In genomic region chr2:197274937-197275336, GRCh38 we compare ENCODE assay signal across 12 cellular contexts.
"Had no signal": no experiment of that assay in that cellular context is flagged by ENCODE, and none has a peak within 500 bp of the region (broad histone marks: within the 10 kb centered on the region; RNA-seq: fewer than 3 reads in every experiment).

No MANE protein-coding gene starts in this region.

- H3K9me3 Mint-ChIP-seq: activated CD4-positive, alpha-beta T cell treated with anti-CD3 and anti-CD28 coated beads, Interleukin-2, amount 10 ng/mL, durations not matched to agents 24 days and 14 days; nephron progenitor cell had no signal

- H3K27me3 ChIP-seq: dorsolateral prefrontal cortex, esophagus squamous epithelium, sigmoid colon, thyroid gland had no signal

- H3K4me3 Mint-ChIP-seq: activated CD4-positive, alpha-beta T cell treated with anti-CD3 and anti-CD28 coated beads, Interleukin-2, amount 10 ng/mL, durations not matched to agents 24 days and 14 days; nephron progenitor cell had no signal

- H3K27ac Mint-ChIP-seq: nephron progenitor cell had no signal

- H3K9me3 ChIP-seq: esophagus squamous epithelium, sigmoid colon, thyroid gland had no signal

- H3K36me3 ChIP-seq: esophagus squamous epithelium, sigmoid colon, thyroid gland had no signal

- H3K4me1 ChIP-seq: thyroid gland had no signal

- ATAC-seq: left cardiac atrium had no signal

- H3K27me3 Mint-ChIP-seq: activated CD4-positive, alpha-beta T cell treated with anti-CD3 and anti-CD28 coated beads, Interleukin-2, amount 10 ng/mL, durations not matched to agents 24 days and 14 days had no signal

- H3K4me3 ChIP-seq: dorsolateral prefrontal cortex, esophagus squamous epithelium, lung, sigmoid colon, thyroid gland had no signal

- DNase-seq: activated CD4-positive, alpha-beta T cell treated with anti-CD3 and anti-CD28 coated beads, Interleukin-2, amount 10 ng/mL, durations not matched to agents 24 days and 14 days; activated naive CD4-positive, alpha-beta T cell treated with Interleukin-2 at 50 U/mL for 16 hours; anterior cingulate cortex; dorsolateral prefrontal cortex; esophagus squamous epithelium; foreskin fibroblast; left cardiac atrium; nephron progenitor cell; sigmoid colon; stimulated activated CD4-positive, alpha-beta T cell treated with anti-CD3 and anti-CD28 coated beads, Interleukin-12 subunit alpha, Interleukin-12 subunit beta, amount 100 ng/mL, for 4 hours had no signal
